Comparison of ENCODE assay signal across 19 cellular contexts in genomic region chr17:17381438-17382059, GRCh38.
DNase-seq lines count a peak whose midpoint lies in the region; ATAC-seq and TF ChIP-seq lines count a peak whose summit lies in the region.
"Had no signal": no experiment of that assay in that cellular context is flagged by ENCODE, and none has a peak within 500 bp of the region (broad histone marks: within the 10 kb centered on the region; RNA-seq: fewer than 3 reads in every experiment).

No MANE protein-coding gene starts in this region.

- H3K9ac ChIP-seq in neural cell (ENCODE audit: low read length): peak overlapping the region; percentile 64

- intact Hi-C loops in natural killer cell (cut with micrococcal nuclease): no loop called here

- no peak for TF ChIP-seq CTCF in natural killer cell (IDR thresholded peaks at IDR 0.05)
- no peak for TF ChIP-seq CTCF in neural cell (IDR thresholded peaks at IDR 0.05; ENCODE audit: poor library complexity, severe bottlenecking)

- no peaks in the 10 kb centered on the region for H3K36me3 Mint-ChIP-seq in natural killer cell treated with Interleukin-12 subunit alpha and Interleukin-12 subunit beta and Interleukin-15 and Interleukin-18, amount 100 ng/mL, for 72 hours
- no peaks in the 10 kb centered on the region for H3K36me3 Mint-ChIP-seq in natural killer cell
- H3K36me3 Mint-ChIP-seq: CD4-positive, alpha-beta memory T cell had no signal

- no peak overlapping the region for H3K4me2 ChIP-seq in neural cell (ENCODE audit: low read length)
- H3K4me2 ChIP-seq: PC-9 had no signal

- peak overlapping the region; percentile 45 for H3K4me3 ChIP-seq in neural cell (ENCODE audit: low read length)
- H3K4me3 ChIP-seq: GM12878, PC-9, SJSA1 had no signal

- H2AFZ ChIP-seq in neural cell (ENCODE audit: low read depth, low read length): no peak overlapping the region
- H2AFZ ChIP-seq: PC-9 had no signal

- no peak for TF ChIP-seq RAD21 in neural cell (conservative IDR thresholded peaks at IDR 0.05)

- peak overlapping the region; percentile 95 for H3K27ac ChIP-seq in neural cell (ENCODE audit: low read length)
- H3K27ac ChIP-seq: PC-9, SJSA1 had no signal

- no peaks in the 10 kb centered on the region for H3K27me3 ChIP-seq in neural cell (ENCODE audit: insufficient read depth, low read depth, low read length)
- H3K27me3 ChIP-seq: SJSA1 had no signal

- peak overlapping the region in 1 of 2 donors; percentile 5 for H3K27ac Mint-ChIP-seq in natural killer cell treated with Interleukin-12 subunit alpha and Interleukin-12 subunit beta and Interleukin-15 and Interleukin-18, amount 100 ng/mL, for 72 hours
- no peak overlapping the region for H3K27ac Mint-ChIP-seq in natural killer cell

- ATAC-seq in natural killer cell treated with Interleukin-12 subunit alpha and Interleukin-12 subunit beta and Interleukin-15 and Interleukin-18, amount 100 ng/mL, for 72 hours: no peak
- no peak for ATAC-seq in natural killer cell
- no peak for ATAC-seq in HG03520 (IDR thresholded peaks at IDR 0.05; ENCODE audit: unreplicated experiment)
- no peak for ATAC-seq in HG02642 (IDR thresholded peaks at IDR 0.05; ENCODE audit: poor library complexity, unreplicated experiment)

- DNase-seq in natural killer cell treated with Interleukin-12 subunit alpha and Interleukin-12 subunit beta and Interleukin-15 and Interleukin-18, amount 100 ng/mL, for 72 hours (ENCODE audit: low spot score): no peak
- no peak for DNase-seq in natural killer cell
- DNase-seq in foreskin melanocyte: peak; percentile 85
- no peak for DNase-seq in NCI-H2029 treated with DMSO at 0.1 percent for 48 hours (lab: John Stamatoyannopoulos, UW)
- DNase-seq: Calu3; CD4-positive, alpha-beta memory T cell; EL; H9; NCI-H1092 treated with DMSO at 0.1 percent for 48 hours; NCI-H146; NCI-H2107; NCI-H226; NCI-H82; PC-9 had no signal

- peaks cover 11 to 12% of the 10 kb centered on the region in 2 donors for H3K4me1 Mint-ChIP-seq in natural killer cell treated with Interleukin-12 subunit alpha and Interleukin-12 subunit beta and Interleukin-15 and Interleukin-18, amount 100 ng/mL, for 72 hours (ENCODE audit: low read depth in 2 of 2)
- H3K4me1 Mint-ChIP-seq in natural killer cell: no peaks in the 10 kb centered on the region

- H3K36me3 ChIP-seq in neural cell (ENCODE audit: insufficient read depth, low read length): no peaks in the 10 kb centered on the region
- H3K36me3 ChIP-seq: SJSA1 had no signal

- peaks cover 5 to 15% of the 10 kb centered on the region in 2 donors for H3K27me3 Mint-ChIP-seq in natural killer cell treated with Interleukin-12 subunit alpha and Interleukin-12 subunit beta and Interleukin-15 and Interleukin-18, amount 100 ng/mL, for 72 hours
- H3K27me3 Mint-ChIP-seq in natural killer cell (ENCODE audit: low read depth in 2 of 2): peaks cover 0 to 3% of the 10 kb centered on the region in 2 donors
- H3K27me3 Mint-ChIP-seq: CD4-positive, alpha-beta memory T cell had no signal

- no peaks in the 10 kb centered on the region for H3K9me3 ChIP-seq in neural cell (ENCODE audit: low read length)
- H3K9me3 ChIP-seq: SJSA1 had no signal

- H3K9me2 ChIP-seq in neural cell (ENCODE audit: insufficient read depth, low read length): no peaks in the 10 kb centered on the region

- no peaks in the 10 kb centered on the region for H3K9me3 Mint-ChIP-seq in natural killer cell treated with Interleukin-12 subunit alpha and Interleukin-12 subunit beta and Interleukin-15 and Interleukin-18, amount 100 ng/mL, for 72 hours
- no peaks in the 10 kb centered on the region for H3K9me3 Mint-ChIP-seq in natural killer cell
- H3K9me3 Mint-ChIP-seq: CD4-positive, alpha-beta memory T cell; H9 had no signal

- H3K79me2 ChIP-seq in neural cell (replicated peaks; ENCODE audit: insufficient read depth, low read length): no peaks in the 10 kb centered on the region

- no peak for TF ChIP-seq EP300 in neural cell (conservative IDR thresholded peaks at IDR 0.05; ENCODE audit: poor library complexity, severe bottlenecking)

- H3K4me3 Mint-ChIP-seq in natural killer cell treated with Interleukin-12 subunit alpha and Interleukin-12 subunit beta and Interleukin-15 and Interleukin-18, amount 100 ng/mL, for 72 hours: peak overlapping the region; percentile 9
- no peak overlapping the region for H3K4me3 Mint-ChIP-seq in natural killer cell
- H3K4me3 Mint-ChIP-seq: CD4-positive, alpha-beta memory T cell; H9 had no signal

- no peaks in the 10 kb centered on the region for H4K20me1 ChIP-seq in neural cell (ENCODE audit: insufficient read depth)

- H3F3A ChIP-seq in neural cell (ENCODE audit: insufficient read depth, low read length, poor library complexity, severe bottlenecking): no peaks in the 10 kb centered on the region

TF ChIP-seq in neural cell, 6 proteins besides CTCF, POLR2A, EP300 and RAD21:
- TF ChIP-seq SMC3 (conservative IDR thresholded peaks at IDR 0.05; ENCODE audit: poor library complexity): no peak
- TF ChIP-seq TAF1 (IDR thresholded peaks at IDR 0.05; ENCODE audit: low read depth): no peak
- no peak for TF ChIP-seq MXI1 (conservative IDR thresholded peaks at IDR 0.05; ENCODE audit: poor library complexity, severe bottlenecking)
- no peak for TF ChIP-seq REST (IDR thresholded peaks at IDR 0.05; ENCODE audit: borderline replicate concordance)
- no peak for TF ChIP-seq POLR2AphosphoS5 (IDR thresholded peaks at IDR 0.05)
- no peak for TF ChIP-seq EZH2 (IDR thresholded peaks at IDR 0.05; ENCODE audit: borderline replicate concordance, insufficient read depth, low read length, poor library complexity, severe bottlenecking)
TF ChIP-seq in neural cell: peak in this region for 0.
